In the genomic region with DNA sequence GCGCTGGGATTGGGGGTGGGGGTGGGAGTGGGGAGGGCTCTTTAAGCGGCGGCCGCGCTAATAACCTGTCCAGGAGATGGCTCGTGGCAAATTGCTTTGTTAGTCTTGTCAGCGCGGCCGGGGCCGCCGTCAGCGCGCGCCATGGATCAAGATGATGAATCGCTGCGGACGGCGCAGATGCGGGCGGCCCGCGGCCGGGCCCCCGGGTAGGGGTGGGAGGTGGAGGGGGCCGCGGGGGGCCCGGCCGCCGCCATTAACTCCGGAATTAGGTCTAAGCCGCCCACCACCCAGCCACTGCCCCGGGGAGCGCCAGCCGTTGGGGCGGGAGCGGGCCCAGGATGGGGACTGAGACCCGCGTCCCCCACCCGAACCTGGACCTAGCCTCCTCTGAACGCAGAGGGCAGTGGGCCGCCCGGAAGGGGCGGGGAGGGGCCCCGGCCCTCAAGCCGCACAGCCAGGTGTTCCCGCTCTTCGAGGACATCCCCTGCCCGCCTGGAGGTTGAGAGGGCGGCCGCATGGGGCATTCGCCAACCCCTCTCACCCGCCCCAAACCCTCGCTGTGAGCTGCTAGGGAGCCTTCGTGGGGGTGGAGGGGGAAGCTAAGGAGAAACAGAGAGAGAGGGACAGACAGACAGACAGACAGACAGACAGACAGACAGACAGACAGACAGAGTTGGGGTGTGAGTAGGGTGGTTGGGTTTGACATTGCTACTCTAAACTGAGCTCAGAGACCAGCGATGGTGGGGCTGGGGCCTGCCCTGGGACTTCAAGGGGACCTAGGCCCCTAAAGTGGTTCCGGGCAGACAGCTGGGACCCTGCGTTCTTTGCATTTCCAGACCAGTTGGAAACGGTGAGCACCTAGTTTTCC, we compare ENCODE assay signal across 1 cellular context.
TF ChIP-seq lines count a peak whose summit lies in the region.

No MANE protein-coding gene starts in this region.

TF ChIP-seq in endothelial cell of umbilical vein, 7 proteins besides CTCF, POLR2A, EP300 and RAD21:
- TF ChIP-seq JUN (IDR thresholded peaks at IDR 0.05; ENCODE audit: borderline replicate concordance, insufficient read depth, insufficient read length, low read depth), result no peak
- peak; percentile 97 for TF ChIP-seq EZH2 (IDR thresholded peaks at IDR 0.05; ENCODE audit: borderline replicate concordance, low read depth, low read length, severe bottlenecking)
- TF ChIP-seq POLR2AphosphoS5 (IDR thresholded peaks at IDR 0.05; ENCODE audit: insufficient read depth, low read depth, low read length), result no peak
TF ChIP-seq in endothelial cell of umbilical vein: peak in this region for 1.
